13 cellular contexts compared by ENCODE assay signal in the genomic region with DNA sequence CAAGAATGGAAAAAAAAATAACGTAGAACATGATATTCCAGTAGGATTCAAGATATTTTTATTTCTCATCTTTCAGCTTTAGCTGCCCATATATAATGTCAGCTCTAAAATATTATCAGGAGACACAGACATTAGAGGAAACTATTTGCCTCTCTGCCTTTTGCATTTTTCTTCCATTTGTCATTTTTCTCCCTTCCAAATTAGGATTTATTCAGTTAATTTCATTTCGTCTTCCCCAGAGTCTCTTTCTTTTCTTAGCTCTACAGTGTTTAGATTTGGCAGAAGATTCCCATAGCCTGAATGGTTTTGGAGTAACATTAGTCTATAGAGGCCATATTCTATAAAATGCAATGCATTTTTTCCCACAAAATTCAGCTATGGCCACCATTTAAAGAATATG. TPM values are rescaled to one million over a fixed set of nuclear protein-coding genes. Genes with fewer than 3 reads are reported as not detected.
DNase-seq lines count a peak whose midpoint lies in the region; ATAC-seq and TF ChIP-seq lines count a peak whose summit lies in the region.
"Had no signal": no experiment of that assay in that cellular context is flagged by ENCODE, and none has a peak within 500 bp of the region (broad histone marks: within the 10 kb centered on the region; RNA-seq: fewer than 3 reads in every experiment).

No MANE protein-coding gene starts in this region.

- no peak overlapping the region for H3K14ac ChIP-seq in mesenchymal stem cell (ENCODE audit: low read length in 2 of 2)

- no peaks in the 10 kb centered on the region for H4K20me1 ChIP-seq in HCT116 (ENCODE audit: insufficient read depth)

- H3K36me3 ChIP-seq in HCT116 (ENCODE audit: control insufficient read depth in 1 of 2, insufficient read depth in 2 of 2, low read length in 2 of 2) (no peaks in the 10 kb centered on the region), ascending aorta (no peaks in the 10 kb centered on the region), mesenchymal stem cell (ENCODE audit: control insufficient read depth in 1 of 2, insufficient read depth in 2 of 2, low read depth in 1 of 2, low read length in 2 of 2) (no peaks in the 10 kb centered on the region), MG63 (no peaks in the 10 kb centered on the region), WERI-Rb-1 (no peaks in the 10 kb centered on the region)
- H3K36me3 ChIP-seq: suprapubic skin had no signal

- peak overlapping the region; percentile 81 for H2AFZ ChIP-seq in HCT116 (ENCODE audit: low read depth, low read length, poor library complexity, severe bottlenecking)
- no peak overlapping the region for H2AFZ ChIP-seq in mesenchymal stem cell (ENCODE audit: low read depth, low read length)

- no peak overlapping the region for H2BK12ac ChIP-seq in mesenchymal stem cell (ENCODE audit: low read length in 2 of 2)

- H3K9me2 ChIP-seq in HCT116 (ENCODE audit: insufficient read depth): no peaks in the 10 kb centered on the region

- H3K18ac ChIP-seq in mesenchymal stem cell (ENCODE audit: low read depth in 1 of 2, low read length in 2 of 2): no peak overlapping the region

- no peak overlapping the region for H3K23ac ChIP-seq in mesenchymal stem cell (ENCODE audit: low read length in 2 of 2)

- TF ChIP-seq POLR2A in HCT116 (IDR thresholded peaks at IDR 0.05; ENCODE audit: borderline replicate concordance, extremely low read depth, insufficient read depth, insufficient read length): no peak

- no peak overlapping the region for H2BK5ac ChIP-seq in mesenchymal stem cell (ENCODE audit: low read depth, low read length, poor library complexity, severe bottlenecking)

- DNase-seq in HCT116 (ENCODE audit: low read depth, low spot score) (no peak), ascending aorta (ENCODE audit: low spot score in 2 of 2) (no peak), mesenchymal stem cell (no peak), stromal cell of bone marrow (ENCODE audit: low read depth) (peak; percentile 38), MG63 (no peak), WERI-Rb-1 (no peak), AML-193 (lab: John Stamatoyannopoulos, UW) (no peak)
- DNase-seq: activated CD4-positive, alpha-beta memory T cell treated with anti-CD3 and anti-CD28 coated beads, Interleukin-2, amount 10 ng/mL, durations not matched to agents 7 days and 5 days; dorsolateral prefrontal cortex; posterior cingulate gyrus had no signal

- CTCF ChIA-PET in HCT116 (lab: Charles Lee): no interaction called here

- no peak overlapping the region for H4K8ac ChIP-seq in mesenchymal stem cell (ENCODE audit: low read length)

- H3K9ac ChIP-seq in HCT116 (ENCODE audit: low read length): no peak overlapping the region
- peak overlapping the region; percentile 84 for H3K9ac ChIP-seq in mesenchymal stem cell (ENCODE audit: low read length)

- no peaks in the 10 kb centered on the region for H3K27me3 ChIP-seq in HCT116 (ENCODE audit: insufficient read depth, low read length)
- no peaks in the 10 kb centered on the region for H3K27me3 ChIP-seq in ascending aorta
- no peaks in the 10 kb centered on the region for H3K27me3 ChIP-seq in mesenchymal stem cell (ENCODE audit: control insufficient read depth in 1 of 2, insufficient read depth in 1 of 2, low read length in 2 of 2)
- no peaks in the 10 kb centered on the region for H3K27me3 ChIP-seq in MG63
- H3K27me3 ChIP-seq in WERI-Rb-1 (ENCODE audit: insufficient read depth, low read depth, severe bottlenecking): no peaks in the 10 kb centered on the region
- H3K27me3 ChIP-seq: dorsolateral prefrontal cortex, suprapubic skin had no signal

- RAD21 ChIA-PET in HCT116 (lab: Charles Lee; ENCODE audit: low non-redundant PET in 1 of 2, low total read pairs in 2 of 2, uncharacterized antibody in 2 of 2, unreplicated experiment in 2 of 2): no interaction called here

- H3K79me2 ChIP-seq in HCT116 (ENCODE audit: insufficient read depth, low read length): no peaks in the 10 kb centered on the region

- POLR2A ChIA-PET in HCT116 (lab: Charles Lee): no interaction called here

- no peak overlapping the region for H3K27ac ChIP-seq in HCT116 (ENCODE audit: low read depth, low read length)
- peak overlapping the region; percentile 99 to 100 for H3K27ac ChIP-seq in ascending aorta
- peak overlapping the region; percentile 71 for H3K27ac ChIP-seq in mesenchymal stem cell (ENCODE audit: low read length, poor library complexity, severe bottlenecking)
- no peak overlapping the region for H3K27ac ChIP-seq in WERI-Rb-1

- no peak overlapping the region for H2AK5ac ChIP-seq in mesenchymal stem cell (ENCODE audit: low read length, severe bottlenecking)

- H3K79me1 ChIP-seq in mesenchymal stem cell (replicated peaks; ENCODE audit: low read length, poor library complexity, severe bottlenecking): no peaks in the 10 kb centered on the region

- no TSS peak for BruUV-seq in HCT116 (replicated peaks; lab: Mats Ljungman, UMichigan)

- H4K91ac ChIP-seq in mesenchymal stem cell (ENCODE audit: low read length): no peak overlapping the region

- no peak overlapping the region for H2BK120ac ChIP-seq in mesenchymal stem cell (ENCODE audit: low read depth, low read length)

- TF ChIP-seq CTCF in HCT116 (IDR thresholded peaks at IDR 0.05 in 2 of 3, conservative IDR thresholded peaks at IDR 0.05 in 1 of 3; ENCODE audit: borderline replicate concordance in 1 of 3, insufficient read depth in 1 of 3, low read depth in 2 of 3, low read length in 2 of 3) (no peak), ascending aorta (IDR thresholded peaks at IDR 0.05) (no peak), WERI-Rb-1 (IDR thresholded peaks at IDR 0.05; ENCODE audit: low read depth, low read length) (no peak)

- intact Hi-C loops in HCT116 (cut with micrococcal nuclease) (loop anchor here (5.0 to 10.0 kb wide), 3 partner anchors 103 to 181 kb away; no protein-coding TSS in a partner anchor), ascending aorta (cut with DNase I) (loop anchor here (10.0 kb wide), 1 partner anchor 267 kb away; the partner anchor contains the start of gene PYCR2)

- H3K4ac ChIP-seq in mesenchymal stem cell (ENCODE audit: low read depth in 1 of 2, low read length in 2 of 2): no peak overlapping the region

- H3K4me3 ChIP-seq in HCT116 (replicated peaks in 1 of 2; ENCODE audit: low read depth in 1 of 2, low read length in 2 of 2): no peak overlapping the region
- no peak overlapping the region for H3K4me3 ChIP-seq in ascending aorta
- H3K4me3 ChIP-seq in mesenchymal stem cell (ENCODE audit: insufficient read depth in 1 of 2, low read depth in 1 of 2, low read length in 2 of 2): peak overlapping the region in 1 of 2 experiments; percentile 15
- no peak overlapping the region for H3K4me3 ChIP-seq in MG63
- H3K4me3 ChIP-seq in WERI-Rb-1 (ENCODE audit: low read depth, low read length): no peak overlapping the region
- H3K4me3 ChIP-seq: dorsolateral prefrontal cortex, suprapubic skin had no signal

- no peak for TF ChIP-seq RAD21 in HCT116 (IDR thresholded peaks at IDR 0.05; ENCODE audit: low read depth)

- no CpG with 5 or more reads among the region's 2 CpGs for WGBS in mesenchymal stem cell

- ATAC-seq in HCT116 (no peak), GM21360 (IDR thresholded peaks at IDR 0.05; ENCODE audit: unreplicated experiment) (no peak)

- H2BK15ac ChIP-seq in mesenchymal stem cell (ENCODE audit: low read depth, poor library complexity, severe bottlenecking): no peak overlapping the region

- H3K4me2 ChIP-seq in HCT116 (ENCODE audit: low read length) (peak overlapping the region; percentile 30; the same call in 1 of the 2 replicates), mesenchymal stem cell (ENCODE audit: low read length, poor library complexity, severe bottlenecking) (no peak overlapping the region)

- peaks cover 38 to 47% of the 10 kb centered on the region in 2 experiments for H3K4me1 ChIP-seq in HCT116 (ENCODE audit: control insufficient read depth in 1 of 2, insufficient read depth in 2 of 2, low read length in 2 of 2)
- peaks cover 3 to 56% of the 10 kb centered on the region in 2 donors for H3K4me1 ChIP-seq in ascending aorta
- H3K4me1 ChIP-seq in mesenchymal stem cell (ENCODE audit: control insufficient read depth, insufficient read depth, low read depth, low read length): peaks cover 7% of the 10 kb centered on the region

- H3K9me3 ChIP-seq in HCT116 (ENCODE audit: control insufficient read depth in 1 of 2, insufficient read depth in 1 of 2, low read depth in 1 of 2, low read length in 2 of 2): no peaks in the 10 kb centered on the region
- H3K9me3 ChIP-seq in ascending aorta: no peaks in the 10 kb centered on the region
- H3K9me3 ChIP-seq in mesenchymal stem cell (ENCODE audit: control insufficient read depth, low read length): no peaks in the 10 kb centered on the region
- no peaks in the 10 kb centered on the region for H3K9me3 ChIP-seq in MG63
- no peaks in the 10 kb centered on the region for H3K9me3 ChIP-seq in WERI-Rb-1 (ENCODE audit: severe bottlenecking)
- H3K9me3 ChIP-seq: suprapubic skin had no signal

TF ChIP-seq in HCT116, 20 proteins besides CTCF, POLR2A, EP300 and RAD21 (continues in another document):
- no peak for TF ChIP-seq MAX (IDR thresholded peaks at IDR 0.05)
- no peak for TF ChIP-seq ZFX (IDR thresholded peaks at IDR 0.05)
- no peak for TF ChIP-seq EZH2phosphoT487 (IDR thresholded peaks at IDR 0.05; ENCODE audit: borderline replicate concordance)
- TF ChIP-seq SRF (IDR thresholded peaks at IDR 0.05; ENCODE audit: low read depth): no peak

RNA-seq across cellular contexts. Expression of gene ENAH, which starts 5.1 kb away (rescaled TPM):
- total RNA-seq in HCT116 (2021; ENCODE audit: unreplicated experiment) (100 TPM), ascending aorta (103 TPM)
- polyA plus RNA-seq in HCT116 (2012): 39.7 and 44.9 TPM in 2 replicates
- 78.1 TPM for polyA plus RNA-seq in mesenchymal stem cell (2013, experiment 1 of 2)
- polyA plus RNA-seq in mesenchymal stem cell (2013, experiment 2 of 2): 80.9 TPM
- 121 and 171 TPM in 2 replicates for total RNA-seq in MG63 (2014; rRNA removed; shearing (Covaris generic); ENCODE audit: low replicate concordance)
- total RNA-seq: activated CD4-positive, alpha-beta memory T cell treated with anti-CD3 and anti-CD28 coated beads, Interleukin-2, amount 10 ng/mL, durations not matched to agents 7 days and 5 days had no signal
- polyA plus RNA-seq: CD14-positive monocyte had no signal

Comparison
In these comparisons a context has a peak if more than half of its experiments do, and no peak if none do; other contexts are left out.
1. H3K27ac ChIP-seq: peak in ascending aorta (2 of 2) and mesenchymal stem cell (single experiment); none in HCT116 (single experiment) and WERI-Rb-1 (single experiment).